ENCODE assay signal across 16 cellular contexts in genomic region chr11:67411785-67412152, GRCh38. TPM values are rescaled to one million over a fixed set of nuclear protein-coding genes. Genes with fewer than 3 reads are reported as not detected.
DNase-seq lines count a peak whose midpoint lies in the region; TF ChIP-seq lines count a peak whose summit lies in the region.
"Had no signal": no experiment of that assay in that cellular context is flagged by ENCODE, and none has a peak within 500 bp of the region (broad histone marks: within the 10 kb centered on the region; RNA-seq: fewer than 3 reads in every experiment).

No MANE protein-coding gene starts in this region.

- H3K9me3 Mint-ChIP-seq in HFFc6: no peaks in the 10 kb centered on the region
- H3K9me3 Mint-ChIP-seq: WTC11 had no signal

- H3K4me3 ChIP-seq in DOHH2 (ENCODE audit: low read length): 0 out of 2 replicates have a peak overlapping the region, but pooled peaks have one; percentile 0
- H3K4me3 ChIP-seq in NT2/D1 (ENCODE audit: insufficient read length, low read depth): no peak overlapping the region
- peak overlapping the region in 1 of 8 donors; percentile 7 for H3K4me3 ChIP-seq in spleen
- H3K4me3 ChIP-seq: esophagus muscularis mucosa, pancreas, Peyer's patch, smooth muscle cell had no signal

- H4K20me1 ChIP-seq in DOHH2 (ENCODE audit: control insufficient read depth, insufficient read depth, low read depth, low read length): no peaks in the 10 kb centered on the region

- H3K27me3 Mint-ChIP-seq in HFFc6 (ENCODE audit: insufficient read depth): peaks cover 32% of the 10 kb centered on the region

- H3K4me3 Mint-ChIP-seq in HFFc6: no peak overlapping the region
- H3K4me3 Mint-ChIP-seq: WTC11 had no signal

- no peaks in the 10 kb centered on the region for H3K36me3 Mint-ChIP-seq in HFFc6 (ENCODE audit: low read depth)
- H3K36me3 Mint-ChIP-seq: WTC11 had no signal

- DNase-seq in NT2/D1 (ENCODE audit: low read depth, low spot score) (no peak), caudate nucleus (lab: John Stamatoyannopoulos, UW) (peak in 45 of 61 donors; percentile 26 to 92 (median 55)), spleen (peak; percentile 74), inferior parietal cortex (ENCODE audit: extremely low spot score) (no peak), NCI-H82 (lab: John Stamatoyannopoulos, UW) (no peak), HFFc6 (no peak)
- DNase-seq: glutamatergic neuron, kidney, NCI-H1694 treated with DMSO at 0.1 percent for 48 hours, NCI-H510A treated with DMSO at 0.1 percent for 48 hours, Peyer's patch had no signal

- no peaks in the 10 kb centered on the region for H3K9me2 ChIP-seq in DOHH2 (replicated peaks; ENCODE audit: control insufficient read depth, low read length)

- TF ChIP-seq POLR2A in spleen (IDR thresholded peaks at IDR 0.05): no peak

- WGBS in spleen, 5 donors: 59 to 77% (median 66%) methylated on average over 6 to 7 of the region's 7 CpGs

- H3K27ac ChIP-seq in DOHH2 (ENCODE audit: low read depth, low read length): peak overlapping the region; percentile 27; the same call in 1 of the 2 replicates
- H3K27ac ChIP-seq in caudate nucleus (ENCODE audit: low read depth, low read length): peak overlapping the region; percentile 99
- peak overlapping the region in 3 of 8 donors; percentile 7 to 99 (median 98) for H3K27ac ChIP-seq in spleen
- H3K27ac ChIP-seq: esophagus muscularis mucosa, pancreas, Peyer's patch had no signal

- peaks cover 23% of the 10 kb centered on the region for H3F3A ChIP-seq in DOHH2 (ENCODE audit: control insufficient read depth, insufficient read depth)

- TF ChIP-seq CTCF in DOHH2 (IDR thresholded peaks at IDR 0.05; ENCODE audit: low read depth, low read length, poor library complexity, severe bottlenecking): no peak
- TF ChIP-seq CTCF in spleen (IDR thresholded peaks at IDR 0.05 in 8 of 11, conservative IDR thresholded peaks at IDR 0.05 in 3 of 11): no peak
- no peak for TF ChIP-seq CTCF in HFFc6 (IDR thresholded peaks at IDR 0.05)

- peak overlapping the region; percentile 4 for H3K9ac ChIP-seq in NT2/D1 (ENCODE audit: insufficient read length, low read depth)

- peaks cover 30% of the 10 kb centered on the region for H3K36me3 ChIP-seq in DOHH2 (ENCODE audit: control insufficient read depth, low read length)
- H3K36me3 ChIP-seq in NT2/D1 (ENCODE audit: insufficient read depth, insufficient read length, low read length): no peaks in the 10 kb centered on the region
- peaks cover 0 to 31% (median 0%) of the 10 kb centered on the region in 6 donors for H3K36me3 ChIP-seq in spleen
- H3K36me3 ChIP-seq: esophagus muscularis mucosa, pancreas, Peyer's patch had no signal

- H3K79me2 ChIP-seq in DOHH2 (ENCODE audit: control insufficient read depth, low read length): peaks cover 7% of the 10 kb centered on the region; the same call in 1 of the 2 replicates

- no peaks in the 10 kb centered on the region for H3K9me3 ChIP-seq in DOHH2 (ENCODE audit: control insufficient read depth, insufficient read depth, low read length)
- no peaks in the 10 kb centered on the region for H3K9me3 ChIP-seq in NT2/D1 (ENCODE audit: insufficient read depth, low read length)
- no peaks in the 10 kb centered on the region for H3K9me3 ChIP-seq in spleen
- H3K9me3 ChIP-seq: esophagus muscularis mucosa, pancreas, Peyer's patch had no signal

- intact Hi-C loops in spleen (cut with DNase I; ENCODE audit: low total_unique reads): no loop called here

- peak overlapping the region; percentile 27 for H3K4me2 ChIP-seq in DOHH2 (ENCODE audit: low read length)
- H3K4me2 ChIP-seq: smooth muscle cell had no signal

- H3K27ac Mint-ChIP-seq in HFFc6: no peak overlapping the region
- H3K27ac Mint-ChIP-seq: WTC11 had no signal

- peaks cover 81% of the 10 kb centered on the region for H3K4me1 ChIP-seq in DOHH2 (ENCODE audit: control insufficient read depth, low read length)
- H3K4me1 ChIP-seq in NT2/D1 (ENCODE audit: insufficient read depth, insufficient read length): peaks cover 64% of the 10 kb centered on the region
- peaks cover 40 to 99% (median 89%) of the 10 kb centered on the region in 6 donors for H3K4me1 ChIP-seq in spleen

- H3K27me3 ChIP-seq in DOHH2 (ENCODE audit: control insufficient read depth, low read length) (peaks cover 6% of the 10 kb centered on the region), NT2/D1 (ENCODE audit: insufficient read depth, insufficient read length) (peaks cover 50% of the 10 kb centered on the region), spleen (replicated peaks in 1 of 7) (peaks cover 0 to 61% (median 11%) of the 10 kb centered on the region in 7 donors)
- H3K27me3 ChIP-seq: pancreas had no signal

- no peaks in the 10 kb centered on the region for H3K4me1 Mint-ChIP-seq in HFFc6 (ENCODE audit: low read depth)

RNA-seq across cellular contexts. Expression of gene CARNS1, which starts 3.7 kb away (rescaled TPM):
- total RNA-seq in spleen: 1 to 10 TPM; 1.9 to 4.4 (median 2.1) TPM
- 1 to 10 TPM; 1.0 to 2.0 (median 1.8) TPM for polyA plus RNA-seq in spleen
- under 1 TPM in 5 of 6 experiments, not detected in 1; 0.05 to 0.14 (median 0.06) TPM for total RNA-seq in HFFc6 (2021; fragmentation: NEBNext Ultra II Directional; extraction: Animal tissue kit (Norgen Biotek cat#: 25700))

RNA-seq across cellular contexts. Expression of gene TBC1D10C, which starts 7.9 kb away (rescaled TPM):
- total RNA-seq in spleen: 100 to 1,000 TPM in 4 of 7 donors, 10 to 100 TPM in 3; 66.3 to 132 (median 101) TPM
- polyA plus RNA-seq in spleen: 100 to 1,000 TPM; 174 to 270 (median 196) TPM
- total RNA-seq in HFFc6 (2021; fragmentation: NEBNext Ultra II Directional; extraction: Animal tissue kit (Norgen Biotek cat#: 25700)): not detected
- total RNA-seq: smooth muscle cell had no signal
- polyA plus RNA-seq: smooth muscle cell had no signal

RNA-seq across cellular contexts. Expression of gene PPP1CA, which starts 10.1 kb away (rescaled TPM):
- 100 to 1,000 TPM; 147 to 192 (median 157) TPM for total RNA-seq in spleen
- 100 to 1,000 TPM; 152 to 207 (median 170) TPM for polyA plus RNA-seq in spleen
- total RNA-seq in HFFc6 (2021; fragmentation: NEBNext Ultra II Directional; extraction: Animal tissue kit (Norgen Biotek cat#: 25700)): 100 to 1,000 TPM; 162 to 191 (median 180) TPM

RNA-seq across cellular contexts. Expression of gene RPS6KB2, which starts 16.5 kb away (rescaled TPM):
- total RNA-seq in spleen: 10 to 100 TPM; 51.5 to 65.4 (median 55.4) TPM
- polyA plus RNA-seq in spleen: 10 to 100 TPM; 39.5 to 95.0 (median 53.8) TPM
- 10 to 100 TPM; 51.5 to 58.4 (median 55.8) TPM for total RNA-seq in HFFc6 (2021; fragmentation: NEBNext Ultra II Directional; extraction: Animal tissue kit (Norgen Biotek cat#: 25700))

RNA-seq across cellular contexts. Expression of gene RAD9A, which starts 20.0 kb away (rescaled TPM):
- total RNA-seq in spleen: 10 to 100 TPM; 21.6 to 37.5 (median 29.7) TPM
- polyA plus RNA-seq in spleen: 10 to 100 TPM; 18.2 to 44.8 (median 37.1) TPM
- total RNA-seq in HFFc6 (2021; fragmentation: NEBNext Ultra II Directional; extraction: Animal tissue kit (Norgen Biotek cat#: 25700)): 10 to 100 TPM in 1 of 6 experiments, 1 to 10 TPM in 5; 7.6 to 10.3 (median 8.8) TPM

Comparison
In these comparisons a context has a peak if more than half of its experiments do, and no peak if none do; other contexts are left out.
1. DNase-seq: peak in caudate nucleus (45 of 61) and spleen (single experiment); none in NT2/D1 (single experiment), inferior parietal cortex (single experiment), NCI-H82 (single experiment) and HFFc6 (single experiment).
2. RNA of gene TBC1D10C, which starts 7.9 kb away (total RNA-seq): 66.3 to 132 TPM in spleen; not detected in HFFc6; every median in the first group is over 10 times any median in the second.